ENCODE assay signal across 2 cellular contexts in the genomic region with DNA sequence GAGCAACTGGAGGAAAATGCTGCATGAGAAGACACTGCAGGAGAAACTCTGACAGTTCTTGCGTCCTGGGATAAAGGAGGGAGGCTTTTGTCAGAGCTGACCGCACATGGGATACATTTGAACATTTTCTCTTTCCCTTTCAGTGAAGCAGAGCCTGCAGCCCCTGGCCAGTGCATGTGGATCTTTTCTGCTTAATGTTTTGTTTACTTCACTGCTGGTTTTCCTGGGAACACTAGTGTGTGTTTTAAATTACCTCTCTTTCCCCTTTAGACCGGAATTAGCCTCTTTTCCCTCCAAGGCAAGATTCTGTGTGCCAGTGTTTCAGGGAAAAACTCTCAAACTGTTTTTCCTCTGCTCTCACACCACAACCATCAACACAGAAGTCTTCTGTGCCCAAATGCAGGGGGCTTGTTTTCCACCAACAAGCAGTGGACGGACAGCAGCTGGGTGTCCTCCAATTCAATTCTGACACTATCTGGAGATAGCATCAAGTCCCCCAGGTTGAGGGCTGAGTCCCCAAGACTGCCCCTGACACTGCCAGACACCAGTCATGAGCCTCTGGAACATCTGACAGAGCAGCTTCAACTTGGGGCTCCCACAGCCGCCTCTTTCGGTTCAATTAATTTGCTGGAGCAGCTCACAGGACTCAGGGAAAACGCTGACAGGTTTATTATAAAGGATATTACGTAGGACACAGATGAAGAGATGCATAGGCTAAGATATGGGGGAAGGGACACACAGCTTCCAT.
TF ChIP-seq lines count a peak whose summit lies in the region.

No MANE protein-coding gene starts in this region.

TF ChIP-seq in GM23338, 12 proteins besides CTCF, POLR2A, EP300 and RAD21:
- TF ChIP-seq POLR2AphosphoS5 (IDR thresholded peaks at IDR 0.05; ENCODE audit: low read depth), result no peak
- no peak for TF ChIP-seq ETS1 (IDR thresholded peaks at IDR 0.05)

TF ChIP-seq in H1, 55 proteins besides CTCF, POLR2A, EP300 and RAD21:
- no peak for TF ChIP-seq MAFK (IDR thresholded peaks at IDR 0.05; ENCODE audit: low read depth, low read length)
